In the genomic region with DNA sequence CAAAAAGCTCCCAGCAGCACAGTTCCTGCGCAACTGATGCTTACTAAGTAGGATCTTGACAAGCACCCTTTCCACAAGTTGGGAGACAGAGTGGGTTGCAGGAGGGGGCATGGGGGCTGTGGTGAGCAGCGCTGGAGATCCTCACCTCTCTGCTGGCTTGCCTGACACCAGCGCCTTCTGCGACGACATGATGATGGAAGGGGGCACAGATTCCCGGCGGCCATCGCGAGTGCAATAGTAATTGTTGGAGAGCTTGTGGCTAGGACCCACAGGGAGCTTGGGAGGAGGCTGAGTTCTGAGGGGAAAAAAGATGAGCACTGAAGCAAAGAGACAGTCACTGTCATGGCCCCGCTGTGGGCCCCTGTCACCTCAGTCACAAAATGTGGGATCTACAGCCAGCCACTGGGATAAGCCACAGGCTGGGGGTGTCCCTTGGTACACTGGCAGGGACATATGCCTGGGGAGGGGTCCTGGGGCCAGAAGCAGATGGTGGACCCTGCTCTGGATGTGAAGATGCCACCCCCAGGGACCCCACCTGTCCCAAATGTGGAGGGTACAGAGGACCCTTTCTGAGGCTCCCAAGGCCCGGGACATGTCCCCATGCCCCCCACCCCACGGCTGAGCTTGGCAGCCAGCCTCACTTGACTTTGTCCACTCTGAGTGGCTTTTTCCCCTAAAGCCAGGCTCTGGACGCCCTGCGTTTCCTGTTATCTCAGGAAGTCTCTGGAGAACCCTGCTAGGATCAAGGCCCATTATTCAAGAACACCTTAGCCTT, we compare ENCODE assay signal across 2 cellular contexts.
TF ChIP-seq lines count a peak whose summit lies in the region.

No MANE protein-coding gene starts in this region.

TF ChIP-seq in GM23338, 12 proteins besides CTCF, POLR2A, EP300 and RAD21 (continued from another document):
- TF ChIP-seq, protein P1, sequence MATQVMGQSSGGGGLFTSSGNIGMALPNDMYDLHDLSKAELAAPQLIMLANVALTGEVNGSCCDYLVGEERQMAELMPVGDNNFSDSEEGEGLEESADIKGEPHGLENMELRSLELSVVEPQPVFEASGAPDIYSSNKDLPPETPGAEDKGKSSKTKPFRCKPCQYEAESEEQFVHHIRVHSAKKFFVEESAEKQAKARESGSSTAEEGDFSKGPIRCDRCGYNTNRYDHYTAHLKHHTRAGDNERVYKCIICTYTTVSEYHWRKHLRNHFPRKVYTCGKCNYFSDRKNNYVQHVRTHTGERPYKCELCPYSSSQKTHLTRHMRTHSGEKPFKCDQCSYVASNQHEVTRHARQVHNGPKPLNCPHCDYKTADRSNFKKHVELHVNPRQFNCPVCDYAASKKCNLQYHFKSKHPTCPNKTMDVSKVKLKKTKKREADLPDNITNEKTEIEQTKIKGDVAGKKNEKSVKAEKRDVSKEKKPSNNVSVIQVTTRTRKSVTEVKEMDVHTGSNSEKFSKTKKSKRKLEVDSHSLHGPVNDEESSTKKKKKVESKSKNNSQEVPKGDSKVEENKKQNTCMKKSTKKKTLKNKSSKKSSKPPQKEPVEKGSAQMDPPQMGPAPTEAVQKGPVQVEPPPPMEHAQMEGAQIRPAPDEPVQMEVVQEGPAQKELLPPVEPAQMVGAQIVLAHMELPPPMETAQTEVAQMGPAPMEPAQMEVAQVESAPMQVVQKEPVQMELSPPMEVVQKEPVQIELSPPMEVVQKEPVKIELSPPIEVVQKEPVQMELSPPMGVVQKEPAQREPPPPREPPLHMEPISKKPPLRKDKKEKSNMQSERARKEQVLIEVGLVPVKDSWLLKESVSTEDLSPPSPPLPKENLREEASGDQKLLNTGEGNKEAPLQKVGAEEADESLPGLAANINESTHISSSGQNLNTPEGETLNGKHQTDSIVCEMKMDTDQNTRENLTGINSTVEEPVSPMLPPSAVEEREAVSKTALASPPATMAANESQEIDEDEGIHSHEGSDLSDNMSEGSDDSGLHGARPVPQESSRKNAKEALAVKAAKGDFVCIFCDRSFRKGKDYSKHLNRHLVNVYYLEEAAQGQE (IDR thresholded peaks at IDR 0.05; ENCODE audit: unreplicated experiment): no peak
- TF ChIP-seq NANOG (IDR thresholded peaks at IDR 0.05; ENCODE audit: borderline replicate concordance) (no peak), ZNF114 (CRISPR knock-in tag; IDR thresholded peaks at IDR 0.05) (no peak), EZH2 (IDR thresholded peaks at IDR 0.05; ENCODE audit: low read depth, unreplicated experiment) (no peak)

TF ChIP-seq in WTC11, 78 proteins besides CTCF, POLR2A, EP300 and RAD21 (continued from another document):
- TF ChIP-seq, protein P2, sequence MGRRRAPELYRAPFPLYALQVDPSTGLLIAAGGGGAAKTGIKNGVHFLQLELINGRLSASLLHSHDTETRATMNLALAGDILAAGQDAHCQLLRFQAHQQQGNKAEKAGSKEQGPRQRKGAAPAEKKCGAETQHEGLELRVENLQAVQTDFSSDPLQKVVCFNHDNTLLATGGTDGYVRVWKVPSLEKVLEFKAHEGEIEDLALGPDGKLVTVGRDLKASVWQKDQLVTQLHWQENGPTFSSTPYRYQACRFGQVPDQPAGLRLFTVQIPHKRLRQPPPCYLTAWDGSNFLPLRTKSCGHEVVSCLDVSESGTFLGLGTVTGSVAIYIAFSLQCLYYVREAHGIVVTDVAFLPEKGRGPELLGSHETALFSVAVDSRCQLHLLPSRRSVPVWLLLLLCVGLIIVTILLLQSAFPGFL (CRISPR knock-in tag; IDR thresholded peaks at IDR 0.05; ENCODE audit: borderline replicate concordance): no peak
TF ChIP-seq in WTC11: peak in this region for 2.
